In the genomic region with DNA sequence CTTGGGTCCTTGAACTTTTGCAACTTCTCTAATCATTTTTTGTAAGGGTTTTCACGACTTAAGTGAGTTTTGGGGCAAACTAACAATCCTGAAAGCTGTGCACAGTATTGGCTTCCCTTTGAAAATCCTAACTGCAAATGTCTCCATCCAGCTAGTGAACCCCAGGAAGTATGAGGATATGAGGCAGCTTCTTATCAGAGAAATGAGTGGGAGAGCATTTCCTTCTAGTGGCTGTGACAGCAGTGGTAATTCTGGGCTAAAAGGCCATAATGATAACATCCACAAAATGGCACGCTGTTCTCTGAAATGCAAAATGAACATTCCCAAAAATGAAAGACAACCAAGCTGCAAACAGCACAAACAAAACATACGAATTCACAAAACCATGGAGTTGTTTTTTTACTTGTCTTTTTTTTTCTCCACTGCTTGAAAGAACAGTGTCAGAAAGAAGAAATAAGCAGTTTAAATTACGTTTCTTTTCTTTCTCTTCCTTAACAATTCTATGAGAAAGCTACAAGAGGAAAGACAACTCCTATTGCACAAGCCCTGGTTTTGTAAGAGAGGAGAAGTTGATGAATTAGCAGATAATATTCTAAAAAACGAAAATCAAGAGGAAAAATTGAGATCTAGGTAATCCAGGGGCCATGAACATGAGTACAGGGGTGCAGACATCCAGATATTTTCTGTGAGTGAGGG, we compare ENCODE assay signal across 1 cellular context.
TF ChIP-seq lines count a peak whose summit lies in the region.

No MANE protein-coding gene starts in this region.

TF ChIP-seq in K562, 482 proteins besides CTCF, POLR2A, EP300 and RAD21 (continued from another document and continues in another):
- TF ChIP-seq, protein P1, sequence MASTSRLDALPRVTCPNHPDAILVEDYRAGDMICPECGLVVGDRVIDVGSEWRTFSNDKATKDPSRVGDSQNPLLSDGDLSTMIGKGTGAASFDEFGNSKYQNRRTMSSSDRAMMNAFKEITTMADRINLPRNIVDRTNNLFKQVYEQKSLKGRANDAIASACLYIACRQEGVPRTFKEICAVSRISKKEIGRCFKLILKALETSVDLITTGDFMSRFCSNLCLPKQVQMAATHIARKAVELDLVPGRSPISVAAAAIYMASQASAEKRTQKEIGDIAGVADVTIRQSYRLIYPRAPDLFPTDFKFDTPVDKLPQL (IDR thresholded peaks at IDR 0.05; ENCODE audit: extremely low read depth, insufficient read length), result no peak
- TF ChIP-seq, protein P2, sequence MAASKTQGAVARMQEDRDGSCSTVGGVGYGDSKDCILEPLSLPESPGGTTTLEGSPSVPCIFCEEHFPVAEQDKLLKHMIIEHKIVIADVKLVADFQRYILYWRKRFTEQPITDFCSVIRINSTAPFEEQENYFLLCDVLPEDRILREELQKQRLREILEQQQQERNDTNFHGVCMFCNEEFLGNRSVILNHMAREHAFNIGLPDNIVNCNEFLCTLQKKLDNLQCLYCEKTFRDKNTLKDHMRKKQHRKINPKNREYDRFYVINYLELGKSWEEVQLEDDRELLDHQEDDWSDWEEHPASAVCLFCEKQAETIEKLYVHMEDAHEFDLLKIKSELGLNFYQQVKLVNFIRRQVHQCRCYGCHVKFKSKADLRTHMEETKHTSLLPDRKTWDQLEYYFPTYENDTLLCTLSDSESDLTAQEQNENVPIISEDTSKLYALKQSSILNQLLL (CRISPR knock-in tag; IDR thresholded peaks at IDR 0.05; ENCODE audit: borderline replicate concordance), result no peak
- no peak for TF ChIP-seq ZNF444 (CRISPR knock-in tag; IDR thresholded peaks at IDR 0.05)
- TF ChIP-seq POLR2H (tag; IDR thresholded peaks at IDR 0.05; ENCODE audit: low read depth), result peak; percentile 59; the same call in 1 of the 2 replicates
- peak; percentile 91 for TF ChIP-seq EHMT2 (IDR thresholded peaks at IDR 0.05)
- TF ChIP-seq ARHGAP35 (IDR thresholded peaks at IDR 0.05; ENCODE audit: partially characterized antibody), result no peak
- TF ChIP-seq MEIS2 (IDR thresholded peaks at IDR 0.05; ENCODE audit: partially characterized antibody), result peak; percentile 28
- peak in 1 of 3 experiments; percentile 63 for TF ChIP-seq YY1 (IDR thresholded peaks at IDR 0.05; ENCODE audit: borderline replicate concordance in 1 of 3, control insufficient read depth in 1 of 3, extremely low read depth in 1 of 3, insufficient read depth in 3 of 3, insufficient read length in 1 of 3, insufficient replicate concordance in 2 of 3, low read depth in 1 of 3, low read length in 2 of 3)
- TF ChIP-seq ZNF584 (CRISPR knock-in tag; IDR thresholded peaks at IDR 0.05; ENCODE audit: low read depth), result no peak
- no peak for TF ChIP-seq FIP1L1 (IDR thresholded peaks at IDR 0.05; ENCODE audit: low read depth, low read length, poor library complexity, severe bottlenecking)
- peak; percentile 65 for TF ChIP-seq ARID1B (IDR thresholded peaks at IDR 0.05)
- TF ChIP-seq ETV6 (IDR thresholded peaks at IDR 0.05; ENCODE audit: borderline replicate concordance in 1 of 2, low read depth in 2 of 2, low read length in 1 of 2), result peak in 1 of 2 experiments; percentile 81; a peak in 2 of 4 replicates
- TF ChIP-seq ETV6 (CRISPR knock-in tag; IDR thresholded peaks at IDR 0.05; ENCODE audit: borderline replicate concordance), result no peak
- TF ChIP-seq NR2C1 (IDR thresholded peaks at IDR 0.05), result no peak
- no peak; the same call in 1 of the 2 replicates for TF ChIP-seq NR2C1 (tag; IDR thresholded peaks at IDR 0.05)
- TF ChIP-seq KLF16 (IDR thresholded peaks at IDR 0.05), result peak; percentile 22; the same call in 1 of the 2 replicates
- no peak for TF ChIP-seq NR2C2 (CRISPR knock-in tag; IDR thresholded peaks at IDR 0.05)
- peak; percentile 32; the same call in 1 of the 2 replicates for TF ChIP-seq NR2C2 (tag; IDR thresholded peaks at IDR 0.05)
- TF ChIP-seq CEBPB (tag; IDR thresholded peaks at IDR 0.05), result peak; percentile 67
- TF ChIP-seq ZEB2 (IDR thresholded peaks at IDR 0.05), result no peak
- TF ChIP-seq SMARCE1 (IDR thresholded peaks at IDR 0.05), result 0 out of 2 replicates have a peak, but pooled peaks have one; percentile 70
- TF ChIP-seq ZZZ3 (IDR thresholded peaks at IDR 0.05), result no peak
- TF ChIP-seq, protein P3, sequence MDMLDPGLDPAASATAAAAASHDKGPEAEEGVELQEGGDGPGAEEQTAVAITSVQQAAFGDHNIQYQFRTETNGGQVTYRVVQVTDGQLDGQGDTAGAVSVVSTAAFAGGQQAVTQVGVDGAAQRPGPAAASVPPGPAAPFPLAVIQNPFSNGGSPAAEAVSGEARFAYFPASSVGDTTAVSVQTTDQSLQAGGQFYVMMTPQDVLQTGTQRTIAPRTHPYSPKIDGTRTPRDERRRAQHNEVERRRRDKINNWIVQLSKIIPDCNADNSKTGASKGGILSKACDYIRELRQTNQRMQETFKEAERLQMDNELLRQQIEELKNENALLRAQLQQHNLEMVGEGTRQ (CRISPR knock-in tag; IDR thresholded peaks at IDR 0.05), result no peak
- TF ChIP-seq SMARCA4 (IDR thresholded peaks at IDR 0.05), result peak; percentile 72
- TF ChIP-seq, protein P4, sequence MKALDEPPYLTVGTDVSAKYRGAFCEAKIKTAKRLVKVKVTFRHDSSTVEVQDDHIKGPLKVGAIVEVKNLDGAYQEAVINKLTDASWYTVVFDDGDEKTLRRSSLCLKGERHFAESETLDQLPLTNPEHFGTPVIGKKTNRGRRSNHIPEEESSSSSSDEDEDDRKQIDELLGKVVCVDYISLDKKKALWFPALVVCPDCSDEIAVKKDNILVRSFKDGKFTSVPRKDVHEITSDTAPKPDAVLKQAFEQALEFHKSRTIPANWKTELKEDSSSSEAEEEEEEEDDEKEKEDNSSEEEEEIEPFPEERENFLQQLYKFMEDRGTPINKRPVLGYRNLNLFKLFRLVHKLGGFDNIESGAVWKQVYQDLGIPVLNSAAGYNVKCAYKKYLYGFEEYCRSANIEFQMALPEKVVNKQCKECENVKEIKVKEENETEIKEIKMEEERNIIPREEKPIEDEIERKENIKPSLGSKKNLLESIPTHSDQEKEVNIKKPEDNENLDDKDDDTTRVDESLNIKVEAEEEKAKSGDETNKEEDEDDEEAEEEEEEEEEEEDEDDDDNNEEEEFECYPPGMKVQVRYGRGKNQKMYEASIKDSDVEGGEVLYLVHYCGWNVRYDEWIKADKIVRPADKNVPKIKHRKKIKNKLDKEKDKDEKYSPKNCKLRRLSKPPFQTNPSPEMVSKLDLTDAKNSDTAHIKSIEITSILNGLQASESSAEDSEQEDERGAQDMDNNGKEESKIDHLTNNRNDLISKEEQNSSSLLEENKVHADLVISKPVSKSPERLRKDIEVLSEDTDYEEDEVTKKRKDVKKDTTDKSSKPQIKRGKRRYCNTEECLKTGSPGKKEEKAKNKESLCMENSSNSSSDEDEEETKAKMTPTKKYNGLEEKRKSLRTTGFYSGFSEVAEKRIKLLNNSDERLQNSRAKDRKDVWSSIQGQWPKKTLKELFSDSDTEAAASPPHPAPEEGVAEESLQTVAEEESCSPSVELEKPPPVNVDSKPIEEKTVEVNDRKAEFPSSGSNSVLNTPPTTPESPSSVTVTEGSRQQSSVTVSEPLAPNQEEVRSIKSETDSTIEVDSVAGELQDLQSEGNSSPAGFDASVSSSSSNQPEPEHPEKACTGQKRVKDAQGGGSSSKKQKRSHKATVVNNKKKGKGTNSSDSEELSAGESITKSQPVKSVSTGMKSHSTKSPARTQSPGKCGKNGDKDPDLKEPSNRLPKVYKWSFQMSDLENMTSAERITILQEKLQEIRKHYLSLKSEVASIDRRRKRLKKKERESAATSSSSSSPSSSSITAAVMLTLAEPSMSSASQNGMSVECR (CRISPR knock-in tag; IDR thresholded peaks at IDR 0.05), result no peak
- TF ChIP-seq ZNF695 (CRISPR knock-in tag; IDR thresholded peaks at IDR 0.05), result no peak
- no peak for TF ChIP-seq KAT8 (IDR thresholded peaks at IDR 0.05; ENCODE audit: low read depth)
- peak in 1 of 2 experiments; percentile 27; a peak in 1 of 3 replicates for TF ChIP-seq CBX3 (IDR thresholded peaks at IDR 0.05; ENCODE audit: borderline replicate concordance in 1 of 2, low read length in 2 of 2)
- TF ChIP-seq, protein P5, sequence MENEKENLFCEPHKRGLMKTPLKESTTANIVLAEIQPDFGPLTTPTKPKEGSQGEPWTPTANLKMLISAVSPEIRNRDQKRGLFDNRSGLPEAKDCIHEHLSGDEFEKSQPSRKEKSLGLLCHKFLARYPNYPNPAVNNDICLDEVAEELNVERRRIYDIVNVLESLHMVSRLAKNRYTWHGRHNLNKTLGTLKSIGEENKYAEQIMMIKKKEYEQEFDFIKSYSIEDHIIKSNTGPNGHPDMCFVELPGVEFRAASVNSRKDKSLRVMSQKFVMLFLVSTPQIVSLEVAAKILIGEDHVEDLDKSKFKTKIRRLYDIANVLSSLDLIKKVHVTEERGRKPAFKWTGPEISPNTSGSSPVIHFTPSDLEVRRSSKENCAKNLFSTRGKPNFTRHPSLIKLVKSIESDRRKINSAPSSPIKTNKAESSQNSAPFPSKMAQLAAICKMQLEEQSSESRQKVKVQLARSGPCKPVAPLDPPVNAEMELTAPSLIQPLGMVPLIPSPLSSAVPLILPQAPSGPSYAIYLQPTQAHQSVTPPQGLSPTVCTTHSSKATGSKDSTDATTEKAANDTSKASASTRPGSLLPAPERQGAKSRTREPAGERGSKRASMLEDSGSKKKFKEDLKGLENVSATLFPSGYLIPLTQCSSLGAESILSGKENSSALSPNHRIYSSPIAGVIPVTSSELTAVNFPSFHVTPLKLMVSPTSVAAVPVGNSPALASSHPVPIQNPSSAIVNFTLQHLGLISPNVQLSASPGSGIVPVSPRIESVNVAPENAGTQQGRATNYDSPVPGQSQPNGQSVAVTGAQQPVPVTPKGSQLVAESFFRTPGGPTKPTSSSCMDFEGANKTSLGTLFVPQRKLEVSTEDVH (IDR thresholded peaks at IDR 0.05; ENCODE audit: low read depth, partially characterized antibody), result no peak
- no peak for TF ChIP-seq FOXJ2 (tag; IDR thresholded peaks at IDR 0.05)
- no peak for TF ChIP-seq ZNF239 (CRISPR knock-in tag; IDR thresholded peaks at IDR 0.05)
- no peak for TF ChIP-seq HLTF (IDR thresholded peaks at IDR 0.05)
- TF ChIP-seq RCOR1 (IDR thresholded peaks at IDR 0.05; ENCODE audit: borderline replicate concordance in 1 of 2, low read depth in 2 of 2, low read length in 2 of 2), result 0 out of 4 replicates have a peak, but pooled peaks of 1 of the 2 experiments have one; percentile 38
- peak; percentile 65; the same call in 1 of the 2 replicates for TF ChIP-seq ZNF644 (tag; IDR thresholded peaks at IDR 0.05; ENCODE audit: low read depth)
- TF ChIP-seq RFX1 (IDR thresholded peaks at IDR 0.05), result no peak
- TF ChIP-seq, protein P6, sequence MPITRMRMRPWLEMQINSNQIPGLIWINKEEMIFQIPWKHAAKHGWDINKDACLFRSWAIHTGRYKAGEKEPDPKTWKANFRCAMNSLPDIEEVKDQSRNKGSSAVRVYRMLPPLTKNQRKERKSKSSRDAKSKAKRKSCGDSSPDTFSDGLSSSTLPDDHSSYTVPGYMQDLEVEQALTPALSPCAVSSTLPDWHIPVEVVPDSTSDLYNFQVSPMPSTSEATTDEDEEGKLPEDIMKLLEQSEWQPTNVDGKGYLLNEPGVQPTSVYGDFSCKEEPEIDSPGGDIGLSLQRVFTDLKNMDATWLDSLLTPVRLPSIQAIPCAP (CRISPR knock-in tag; IDR thresholded peaks at IDR 0.05; ENCODE audit: borderline replicate concordance), result no peak
- TF ChIP-seq ZNF134 (CRISPR knock-in tag; conservative IDR thresholded peaks at IDR 0.05), result no peak
- no peak for TF ChIP-seq BHLHE40 (IDR thresholded peaks at IDR 0.05; ENCODE audit: low read length)
- TF ChIP-seq MEF2A (IDR thresholded peaks at IDR 0.05; ENCODE audit: control insufficient read depth, low read depth, low read length), result no peak
- TF ChIP-seq, protein P7, sequence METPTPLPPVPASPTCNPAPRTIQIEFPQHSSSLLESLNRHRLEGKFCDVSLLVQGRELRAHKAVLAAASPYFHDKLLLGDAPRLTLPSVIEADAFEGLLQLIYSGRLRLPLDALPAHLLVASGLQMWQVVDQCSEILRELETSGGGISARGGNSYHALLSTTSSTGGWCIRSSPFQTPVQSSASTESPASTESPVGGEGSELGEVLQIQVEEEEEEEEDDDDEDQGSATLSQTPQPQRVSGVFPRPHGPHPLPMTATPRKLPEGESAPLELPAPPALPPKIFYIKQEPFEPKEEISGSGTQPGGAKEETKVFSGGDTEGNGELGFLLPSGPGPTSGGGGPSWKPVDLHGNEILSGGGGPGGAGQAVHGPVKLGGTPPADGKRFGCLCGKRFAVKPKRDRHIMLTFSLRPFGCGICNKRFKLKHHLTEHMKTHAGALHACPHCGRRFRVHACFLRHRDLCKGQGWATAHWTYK (CRISPR knock-in tag; IDR thresholded peaks at IDR 0.05), result no peak
- 0 out of 2 replicates have a peak, but pooled peaks have one; percentile 42 for TF ChIP-seq NFRKB (IDR thresholded peaks at IDR 0.05; ENCODE audit: low read depth)
- peak; percentile 85 for TF ChIP-seq ZNF589 (CRISPR knock-in tag; IDR thresholded peaks at IDR 0.05; ENCODE audit: low read depth)
- no peak for TF ChIP-seq KLF13 (tag; IDR thresholded peaks at IDR 0.05; ENCODE audit: borderline replicate concordance, low read depth)
- TF ChIP-seq, protein P8, sequence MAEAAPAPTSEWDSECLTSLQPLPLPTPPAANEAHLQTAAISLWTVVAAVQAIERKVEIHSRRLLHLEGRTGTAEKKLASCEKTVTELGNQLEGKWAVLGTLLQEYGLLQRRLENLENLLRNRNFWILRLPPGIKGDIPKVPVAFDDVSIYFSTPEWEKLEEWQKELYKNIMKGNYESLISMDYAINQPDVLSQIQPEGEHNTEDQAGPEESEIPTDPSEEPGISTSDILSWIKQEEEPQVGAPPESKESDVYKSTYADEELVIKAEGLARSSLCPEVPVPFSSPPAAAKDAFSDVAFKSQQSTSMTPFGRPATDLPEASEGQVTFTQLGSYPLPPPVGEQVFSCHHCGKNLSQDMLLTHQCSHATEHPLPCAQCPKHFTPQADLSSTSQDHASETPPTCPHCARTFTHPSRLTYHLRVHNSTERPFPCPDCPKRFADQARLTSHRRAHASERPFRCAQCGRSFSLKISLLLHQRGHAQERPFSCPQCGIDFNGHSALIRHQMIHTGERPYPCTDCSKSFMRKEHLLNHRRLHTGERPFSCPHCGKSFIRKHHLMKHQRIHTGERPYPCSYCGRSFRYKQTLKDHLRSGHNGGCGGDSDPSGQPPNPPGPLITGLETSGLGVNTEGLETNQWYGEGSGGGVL (CRISPR knock-in tag; IDR thresholded peaks at IDR 0.05), result no peak
- TF ChIP-seq ARNT (IDR thresholded peaks at IDR 0.05), result 0 out of 4 replicates have a peak, but pooled peaks of 1 of the 2 experiments have one; percentile 46
- TF ChIP-seq CBX2 (IDR thresholded peaks at IDR 0.05; ENCODE audit: insufficient read depth, low read length, poor library complexity, severe bottlenecking), result no peak
- 0 out of 2 replicates have a peak, but pooled peaks have one; percentile 12 for TF ChIP-seq ATF7 (IDR thresholded peaks at IDR 0.05)
- TF ChIP-seq EP400 (IDR thresholded peaks at IDR 0.05), result peak; percentile 26; the same call in 1 of the 2 replicates
- no peak for TF ChIP-seq MAFK (IDR thresholded peaks at IDR 0.05; ENCODE audit: low read length)
- no peak for TF ChIP-seq SAP30 (IDR thresholded peaks at IDR 0.05; ENCODE audit: borderline replicate concordance, insufficient read depth, low read depth, low read length, poor library complexity, severe bottlenecking)
- no peak for TF ChIP-seq NCOA6 (IDR thresholded peaks at IDR 0.05)
- no peak for TF ChIP-seq CEBPG (CRISPR knock-in tag; IDR thresholded peaks at IDR 0.05)
- peak; percentile 23 to 24; a peak in 1 of 4 replicates for TF ChIP-seq CEBPG (tag; conservative IDR thresholded peaks at IDR 0.05 in 1 of 2, IDR thresholded peaks at IDR 0.05 in 1 of 2)
- no peak for TF ChIP-seq SMAD2 (IDR thresholded peaks at IDR 0.05; ENCODE audit: low read depth, low read length)
- TF ChIP-seq CXXC5 (CRISPR knock-in tag; IDR thresholded peaks at IDR 0.05), result no peak
